35 cellular contexts compared by ENCODE assay signal in the genomic region with DNA sequence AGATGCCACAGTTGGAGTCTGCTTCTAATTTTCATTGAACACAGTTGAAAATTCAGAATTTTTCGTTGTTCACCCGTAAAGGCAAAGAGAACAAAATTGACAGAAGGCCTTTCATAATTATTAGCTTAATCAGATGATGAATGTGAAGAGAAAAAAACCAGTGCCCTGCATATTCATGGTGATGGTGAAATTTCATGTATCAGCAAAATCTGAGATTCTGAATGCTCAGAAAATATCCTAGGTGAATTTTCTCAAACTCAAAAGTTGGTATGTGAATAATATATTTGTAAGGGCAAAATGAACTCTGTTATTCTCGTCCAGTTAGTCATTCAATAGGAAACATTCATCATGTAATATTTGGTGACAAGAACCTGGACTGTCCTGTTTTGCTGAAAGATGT.
"Had no signal": no experiment of that assay in that cellular context is flagged by ENCODE, and none has a peak within 500 bp of the region (broad histone marks: within the 10 kb centered on the region; RNA-seq: fewer than 3 reads in every experiment).

No MANE protein-coding gene starts in this region.

- H3K4me3 ChIP-seq: MG63 had no signal

- H3K27me3 ChIP-seq: MG63 had no signal

- H3K9me3 ChIP-seq: MG63 had no signal

- DNase-seq: MG63, MM.1S, MV-4-11, NCI-H1048, NCI-H1092, NCI-H1092 treated with DMSO at 0.1 percent for 48 hours, NCI-H1105, NCI-H1105 treated with DMSO at 0.1 percent for 48 hours, NCI-H1417, NCI-H1417 treated with DMSO at 0.1 percent for 48 hours, NCI-H1436, NCI-H1436 treated with DMSO at 0.1 percent for 48 hours, NCI-H146, NCI-H1694, NCI-H1694 treated with DMSO at 0.1 percent for 48 hours, NCI-H187, NCI-H187 treated with DMSO at 0.1 percent for 48 hours, NCI-H1930, NCI-H2029, NCI-H2029 treated with DMSO at 0.1 percent for 48 hours, NCI-H2081, NCI-H2081 treated with DMSO at 0.1 percent for 48 hours, NCI-H2107, NCI-H2171, NCI-H2171 treated with DMSO at 0.1 percent for 48 hours, NCI-H2227 treated with DMSO at 0.1 percent for 48 hours, NCI-H226, NCI-H345, NCI-H446, NCI-H446 treated with DMSO at 0.1 percent for 48 hours, NCI-H510A, NCI-H510A treated with DMSO at 0.1 percent for 48 hours, NCI-H524, NCI-H524 treated with DMSO at 0.1 percent for 48 hours, NCI-H526 had no signal
